In genomic region chr1:153953859-153954365, GRCh38 we compare ENCODE assay signal across 1 cellular context.
TF ChIP-seq lines count a peak whose summit lies in the region.

No MANE protein-coding gene starts in this region.

TF ChIP-seq in HepG2, 621 proteins besides CTCF, POLR2A, EP300 and RAD21 (continued from another document and continues in another):
- TF ChIP-seq RNF219 (CRISPR knock-in tag; IDR thresholded peaks at IDR 0.05) (no peak), ZNF331 (CRISPR knock-in tag; IDR thresholded peaks at IDR 0.05) (peak; percentile 90), WIZ (CRISPR knock-in tag; IDR thresholded peaks at IDR 0.05) (no peak), RCOR2 (CRISPR knock-in tag; IDR thresholded peaks at IDR 0.05) (no peak), ZC3H4 (CRISPR knock-in tag; IDR thresholded peaks at IDR 0.05; ENCODE audit: borderline replicate concordance) (no peak), ZNF17 (CRISPR knock-in tag; IDR thresholded peaks at IDR 0.05) (no peak), ZBTB7B (CRISPR knock-in tag; IDR thresholded peaks at IDR 0.05) (peak; percentile 72), ZNF430 (CRISPR knock-in tag; IDR thresholded peaks at IDR 0.05) (no peak), HCFC1 (IDR thresholded peaks at IDR 0.05; ENCODE audit: low read depth, low read length) (0 out of 2 replicates have a peak, but pooled peaks have one; percentile 13), ZHX2 (IDR thresholded peaks at IDR 0.05; ENCODE audit: low read depth) (no peak), ZHX2 (CRISPR knock-in tag; IDR thresholded peaks at IDR 0.05; ENCODE audit: borderline replicate concordance) (no peak), CBFB (CRISPR knock-in tag; IDR thresholded peaks at IDR 0.05) (peak; percentile 65; the same call in 1 of the 2 replicates), ZNF615 (CRISPR knock-in tag; IDR thresholded peaks at IDR 0.05; ENCODE audit: borderline replicate concordance) (no peak), SOX6 (IDR thresholded peaks at IDR 0.05) (no peak), SOX6 (CRISPR knock-in tag; IDR thresholded peaks at IDR 0.05) (peak; percentile 38; the same call in 1 of the 2 replicates), MXI1 (IDR thresholded peaks at IDR 0.05; ENCODE audit: borderline replicate concordance, low read depth, low read length) (peak; percentile 60; the same call in 1 of the 3 replicates), NR3C1 (CRISPR knock-in tag; IDR thresholded peaks at IDR 0.05) (no peak), ZFP36L1 (CRISPR knock-in tag; IDR thresholded peaks at IDR 0.05) (0 out of 2 replicates have a peak, but pooled peaks have one; percentile 52), SRSF9 (IDR thresholded peaks at IDR 0.05; ENCODE audit: borderline replicate concordance, insufficient read depth, low read depth, low read length, poor library complexity, severe bottlenecking) (no peak), ZNF788 (CRISPR knock-in tag; IDR thresholded peaks at IDR 0.05; ENCODE audit: borderline replicate concordance) (no peak; the same call in 1 of the 2 replicates), KLF11 (CRISPR knock-in tag; IDR thresholded peaks at IDR 0.05) (0 out of 2 replicates have a peak, but pooled peaks have one; percentile 26), ELF3 (CRISPR knock-in tag; IDR thresholded peaks at IDR 0.05) (peak; percentile 63; the same call in 1 of the 2 replicates), SPEN (CRISPR knock-in tag; IDR thresholded peaks at IDR 0.05; ENCODE audit: low read depth) (peak; percentile 55; the same call in 1 of the 2 replicates), RBAK (CRISPR knock-in tag; IDR thresholded peaks at IDR 0.05) (no peak), ZNF580 (CRISPR knock-in tag; IDR thresholded peaks at IDR 0.05; ENCODE audit: borderline replicate concordance, low read depth) (peak; percentile 45; the same call in 1 of the 2 replicates), RXRA (CRISPR knock-in tag; IDR thresholded peaks at IDR 0.05) (peak; percentile 44; the same call in 1 of the 2 replicates), ZSCAN9 (CRISPR knock-in tag; IDR thresholded peaks at IDR 0.05; ENCODE audit: borderline replicate concordance) (peak; percentile 19; the same call in 1 of the 2 replicates), HOXA3 (CRISPR knock-in tag; IDR thresholded peaks at IDR 0.05) (peak; percentile 38; the same call in 1 of the 2 replicates), CCDC6 (CRISPR knock-in tag; IDR thresholded peaks at IDR 0.05) (no peak), GABPA (IDR thresholded peaks at IDR 0.05; ENCODE audit: low read depth, low read length) (no peak), GABPA (CRISPR knock-in tag; IDR thresholded peaks at IDR 0.05; ENCODE audit: low read depth) (peak; percentile 47; the same call in 1 of the 2 replicates), ZNF362 (CRISPR knock-in tag; IDR thresholded peaks at IDR 0.05; ENCODE audit: borderline replicate concordance) (no peak), ZNF333 (CRISPR knock-in tag; IDR thresholded peaks at IDR 0.05; ENCODE audit: borderline replicate concordance) (no peak), RFXANK (CRISPR knock-in tag; IDR thresholded peaks at IDR 0.05) (no peak), ZNF292 (CRISPR knock-in tag; IDR thresholded peaks at IDR 0.05; ENCODE audit: borderline replicate concordance, low read depth) (peak; percentile 51; the same call in 1 of the 2 replicates), ZSCAN30 (CRISPR knock-in tag; IDR thresholded peaks at IDR 0.05) (no peak), KLF9 (CRISPR knock-in tag; IDR thresholded peaks at IDR 0.05; ENCODE audit: low read depth) (no peak), NR1H2 (CRISPR knock-in tag; IDR thresholded peaks at IDR 0.05; ENCODE audit: borderline replicate concordance, low read depth) (no peak), ZNF382 (CRISPR knock-in tag; IDR thresholded peaks at IDR 0.05; ENCODE audit: borderline replicate concordance) (no peak), PAWR (CRISPR knock-in tag; IDR thresholded peaks at IDR 0.05; ENCODE audit: borderline replicate concordance) (no peak), RARA (CRISPR knock-in tag; IDR thresholded peaks at IDR 0.05) (peak; percentile 42; the same call in 1 of the 2 replicates), ZBTB34 (CRISPR knock-in tag; IDR thresholded peaks at IDR 0.05) (no peak), ZNF562 (CRISPR knock-in tag; IDR thresholded peaks at IDR 0.05; ENCODE audit: borderline replicate concordance) (no peak), PAXIP1 (CRISPR knock-in tag; conservative IDR thresholded peaks at IDR 0.05) (peak; percentile 94), HDAC1 (CRISPR knock-in tag; IDR thresholded peaks at IDR 0.05) (peak; percentile 80), MIXL1 (CRISPR knock-in tag; IDR thresholded peaks at IDR 0.05) (no peak), KDM4B (CRISPR knock-in tag; IDR thresholded peaks at IDR 0.05) (no peak), SRSF1 (optimal IDR thresholded peaks at IDR 0.05; ENCODE audit: low read depth, low read length) (no peak), CEBPG (CRISPR knock-in tag; IDR thresholded peaks at IDR 0.05) (peak; percentile 38; the same call in 1 of the 2 replicates), MAFF (IDR thresholded peaks at IDR 0.05; ENCODE audit: low read depth, low read length) (no peak), ZNF574 (CRISPR knock-in tag; IDR thresholded peaks at IDR 0.05) (peak; percentile 76), XRCC5 (optimal IDR thresholded peaks at IDR 0.05; ENCODE audit: low read length) (peak; percentile 80)
